Comparison of ENCODE assay signal across 8 cellular contexts in the genomic region with DNA sequence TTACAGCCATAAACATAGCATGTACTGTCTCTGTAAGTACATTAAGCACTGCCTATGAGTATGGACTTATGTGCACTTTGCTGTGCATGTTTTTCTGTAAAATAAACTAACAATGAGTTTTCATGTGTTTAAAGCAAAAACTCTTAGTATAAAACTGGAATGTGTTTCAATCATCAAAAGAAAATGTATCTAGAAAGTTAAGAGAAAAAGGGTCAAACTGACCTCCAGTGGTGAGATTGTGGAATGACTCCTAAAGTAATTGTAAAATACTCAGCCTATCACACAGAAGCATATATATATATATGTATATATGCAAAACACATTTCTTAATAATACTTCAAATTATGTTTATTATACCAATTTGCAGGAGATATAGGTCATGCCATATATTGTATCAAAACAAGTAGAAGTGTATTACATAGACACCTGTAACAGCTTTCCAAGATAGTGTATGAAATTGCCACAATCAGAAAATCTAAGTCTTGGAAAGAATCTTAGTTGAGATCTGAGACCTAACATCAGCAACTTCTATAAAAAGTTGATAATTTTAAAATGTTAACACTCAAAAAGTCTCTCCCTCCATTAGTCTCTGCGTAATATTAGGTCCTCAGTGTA.
DNase-seq lines count a peak whose midpoint lies in the region; ATAC-seq, FAIRE-seq and TF ChIP-seq lines count a peak whose summit lies in the region.

No MANE protein-coding gene starts in this region.

- TF ChIP-seq CTCF in A549 (IDR thresholded peaks at IDR 0.05) = peak; percentile 95
- TF ChIP-seq CTCF in Peyer's patch (IDR thresholded peaks at IDR 0.05) = peak in 5 of 6 experiments; percentile 43 to 60 (median 47)
- peak in 5 of 7 experiments; percentile 27 to 61 (median 55) for TF ChIP-seq CTCF in stomach (IDR thresholded peaks at IDR 0.05)

- CTCF ChIA-PET in A549 (lab: Yijun Ruan, JAX) = interaction anchor here (0.7 to 9.0 kb wide), 45 partner anchors 8 to 362 kb away, joined by 3 to 374 read pairs (median 6); a partner anchor contains a TSS

- H3K4me3 ChIP-seq in A549 = no peak overlapping the region
- H3K4me3 ChIP-seq in Peyer's patch = no peak overlapping the region
- no peak overlapping the region for H3K4me3 ChIP-seq in stomach

- peak; percentile 52 to 82; a peak in 3 of 6 replicates for ATAC-seq in A549
- no peak for ATAC-seq in GM21381 (IDR thresholded peaks at IDR 0.05; ENCODE audit: unreplicated experiment)
- no peak for ATAC-seq in GM18907 (IDR thresholded peaks at IDR 0.05; ENCODE audit: unreplicated experiment)

- H3K4me1 ChIP-seq in A549 (no peaks in the 10 kb centered on the region), Peyer's patch (no peaks in the 10 kb centered on the region), stomach (peaks cover 0 to 18% (median 3%) of the 10 kb centered on the region in 4 donors)

- H3K9me3 ChIP-seq in A549 (peaks cover 3% of the 10 kb centered on the region; the same call in 1 of the 3 replicates), Peyer's patch (no peaks in the 10 kb centered on the region), stomach (no peaks in the 10 kb centered on the region)

- H3K27ac ChIP-seq in A549 (peak overlapping the region in 1 of 2 experiments; percentile 38; a peak in 3 of 6 replicates), Peyer's patch (no peak overlapping the region), stomach (no peak overlapping the region)

- peak; percentile 96 for FAIRE-seq in A549 (lab: Jason Lieb, UNC)
- peak; percentile 58 for FAIRE-seq in GM18507 (lab: Jason Lieb, UNC)

- no peak for TF ChIP-seq EP300 in A549 (IDR thresholded peaks at IDR 0.05)
- no peak for TF ChIP-seq EP300 in stomach (IDR thresholded peaks at IDR 0.05)

- TF ChIP-seq POLR2A in A549 (IDR thresholded peaks at IDR 0.05; ENCODE audit: low read length) (no peak), Peyer's patch (IDR thresholded peaks at IDR 0.05) (no peak), stomach (IDR thresholded peaks at IDR 0.05) (no peak)

- WGBS in A549 (ENCODE audit: missing lambda C conversion rate) = 85% methylated on average over 1 of the region's 1 CpG
- 93 to 100% (median 97%) methylated on average over 1 of the region's 1 CpG for WGBS in stomach, 5 donors

- intact Hi-C loops in stomach (cut with DNase I; ENCODE audit: low total_unique reads) = loop anchor here (10.0 kb wide), 2 partner anchors 150 to 330 kb away; no protein-coding TSS in a partner anchor

- no peak overlapping the region for H3K4me2 ChIP-seq in A549

- TF ChIP-seq RAD21 in A549 (conservative IDR thresholded peaks at IDR 0.05 in 1 of 2, IDR thresholded peaks at IDR 0.05 in 1 of 2) = peak; percentile 89 to 95

- no peaks in the 10 kb centered on the region for H3K36me3 ChIP-seq in Peyer's patch
- no peaks in the 10 kb centered on the region for H3K36me3 ChIP-seq in stomach

- H3K27me3 ChIP-seq in Peyer's patch = no peaks in the 10 kb centered on the region
- no peaks in the 10 kb centered on the region for H3K27me3 ChIP-seq in stomach

- POLR2A ChIA-PET in A549 (lab: Yijun Ruan, JAX) = interaction anchor here (0.9 kb wide), 1 partner anchor 332 kb away, joined by 3 read pairs; no protein-coding TSS in a partner anchor

- DNase-seq in A549 (ENCODE audit: low read depth in 1 of 2, low spot score in 1 of 2) (peak; percentile 13 to 62), GM18507 (ENCODE audit: extremely low spot score, insufficient read length, low read depth) (no peak), Peyer's patch (no peak), fibroblast of gingiva (ENCODE audit: low read depth) (peak; percentile 52), stomach (no peak), SIG-M5 (lab: John Stamatoyannopoulos, UW) (no peak)

TF ChIP-seq in A549, 52 proteins besides CTCF, POLR2A, EP300 and RAD21:
- peak; percentile 96 for TF ChIP-seq SMC3 (IDR thresholded peaks at IDR 0.05)
- no peak for TF ChIP-seq NR3C1 (IDR thresholded peaks at IDR 0.05)

Comparison
In these comparisons a context has a peak if more than half of its experiments do, and no peak if none do; other contexts are left out.
1. ATAC-seq: peak in A549 (2 of 2); none in GM21381 (single experiment) and GM18907 (single experiment).
2. DNase-seq: peak in A549 (2 of 2) and fibroblast of gingiva (single experiment); none in GM18507 (single experiment), Peyer's patch (0 of 3), stomach (single experiment) and SIG-M5 (single experiment).
3. Peak in every context shown above with its lines, with median percentiles within 50 percentile points of each other: CTCF ChIP-seq.